In the genomic region with DNA sequence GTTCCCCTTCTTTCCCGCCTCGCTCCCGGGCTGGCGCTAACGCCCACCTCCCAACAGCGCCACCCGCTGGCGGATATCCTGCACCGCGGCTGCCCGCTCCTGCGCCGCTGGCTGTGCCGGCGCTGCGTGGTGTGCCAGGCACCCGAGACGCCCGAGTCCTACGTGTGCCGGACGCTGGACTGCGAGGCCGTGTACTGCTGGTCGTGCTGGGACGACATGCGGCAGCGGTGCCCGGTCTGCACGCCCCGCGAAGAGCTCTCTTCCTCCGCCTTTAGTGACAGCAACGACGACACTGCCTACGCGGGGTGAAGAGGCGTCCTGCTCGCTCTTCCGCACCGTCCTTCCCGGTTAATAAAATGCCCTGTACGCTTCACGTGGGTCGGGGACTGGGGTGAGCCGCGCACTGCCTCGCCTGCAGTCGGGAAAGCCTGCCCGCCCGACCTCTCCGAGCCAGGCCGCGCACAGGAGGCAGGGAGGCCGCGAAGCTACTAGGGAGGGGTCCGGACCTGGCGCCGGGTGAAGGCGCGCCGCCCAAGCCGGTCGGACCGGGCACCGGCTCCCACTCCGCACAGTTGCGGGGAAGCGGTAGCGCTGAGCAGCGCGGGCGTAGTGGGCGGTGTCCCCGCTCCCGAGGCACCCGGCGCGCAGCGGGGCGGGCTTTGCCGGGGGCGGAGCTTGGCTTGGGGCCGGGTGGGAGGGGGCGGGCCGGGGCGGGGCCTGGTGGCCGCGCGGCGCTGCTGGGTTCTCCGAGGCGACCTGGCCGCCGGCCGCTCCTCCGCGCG, we compare ENCODE assay signal across 8 cellular contexts. TPM values are rescaled to one million over a fixed set of nuclear protein-coding genes. Genes with fewer than 3 reads are reported as not detected.
DNase-seq lines count a peak whose midpoint lies in the region; ATAC-seq and TF ChIP-seq lines count a peak whose summit lies in the region.

A gene with protein sequence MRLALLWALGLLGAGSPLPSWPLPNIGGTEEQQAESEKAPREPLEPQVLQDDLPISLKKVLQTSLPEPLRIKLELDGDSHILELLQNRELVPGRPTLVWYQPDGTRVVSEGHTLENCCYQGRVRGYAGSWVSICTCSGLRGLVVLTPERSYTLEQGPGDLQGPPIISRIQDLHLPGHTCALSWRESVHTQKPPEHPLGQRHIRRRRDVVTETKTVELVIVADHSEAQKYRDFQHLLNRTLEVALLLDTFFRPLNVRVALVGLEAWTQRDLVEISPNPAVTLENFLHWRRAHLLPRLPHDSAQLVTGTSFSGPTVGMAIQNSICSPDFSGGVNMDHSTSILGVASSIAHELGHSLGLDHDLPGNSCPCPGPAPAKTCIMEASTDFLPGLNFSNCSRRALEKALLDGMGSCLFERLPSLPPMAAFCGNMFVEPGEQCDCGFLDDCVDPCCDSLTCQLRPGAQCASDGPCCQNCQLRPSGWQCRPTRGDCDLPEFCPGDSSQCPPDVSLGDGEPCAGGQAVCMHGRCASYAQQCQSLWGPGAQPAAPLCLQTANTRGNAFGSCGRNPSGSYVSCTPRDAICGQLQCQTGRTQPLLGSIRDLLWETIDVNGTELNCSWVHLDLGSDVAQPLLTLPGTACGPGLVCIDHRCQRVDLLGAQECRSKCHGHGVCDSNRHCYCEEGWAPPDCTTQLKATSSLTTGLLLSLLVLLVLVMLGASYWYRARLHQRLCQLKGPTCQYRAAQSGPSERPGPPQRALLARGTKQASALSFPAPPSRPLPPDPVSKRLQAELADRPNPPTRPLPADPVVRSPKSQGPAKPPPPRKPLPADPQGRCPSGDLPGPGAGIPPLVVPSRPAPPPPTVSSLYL (plus strand): TSS at position 757 of the 782 bp plus-strand sequence. CDS start 71 bp downstream, outside the sequence.

- H2AFZ ChIP-seq in SK-N-SH (ENCODE audit: low read depth), result peak within 1 kb of the TSS; percentile 81; the same call in 1 of the 2 replicates

- H3K27ac ChIP-seq in SK-N-SH (ENCODE audit: low read depth in 2 of 2, low read length in 1 of 2) (peak within 1 kb of the TSS; percentile 61 to 92), thoracic aorta (peak within 1 kb of the TSS; percentile 83 to 93)

- peak; percentile 40 for TF ChIP-seq RAD21 in SK-N-SH (IDR thresholded peaks at IDR 0.05; ENCODE audit: low read length)

- peak within 1 kb of the TSS; percentile 74 for H3K9ac ChIP-seq in SK-N-SH

- H3K36me3 ChIP-seq in SK-N-SH (replicated peaks in 1 of 2; ENCODE audit: control insufficient read depth in 1 of 2, insufficient read depth in 2 of 2, low read length in 1 of 2) (peaks cover 0 to 13% of the 10 kb centered on the region in 2 experiments), thoracic aorta (peaks cover 4% of the 10 kb centered on the region)

- H3K4me1 ChIP-seq in SK-N-SH (ENCODE audit: control insufficient read depth in 1 of 2, insufficient read depth in 2 of 2, low read depth in 1 of 2, low read length in 1 of 2) (peaks cover 7 to 42% of the 10 kb centered on the region in 2 experiments), thoracic aorta (ENCODE audit: control insufficient read depth in 1 of 2, low read depth in 2 of 2) (peaks cover 9 to 27% of the 10 kb centered on the region in 2 donors)

- no peaks in the 10 kb centered on the region for H4K20me1 ChIP-seq in SK-N-SH (ENCODE audit: insufficient read depth)

- POLR2A ChIA-PET in SK-N-SH (lab: Yijun Ruan, JAX), result interaction anchor here (0.8 to 1.6 kb wide), 6 partner anchors 30 to 122 kb away, joined by 3 to 5 read pairs (median 4); a partner anchor contains a TSS

- CTCF ChIA-PET in SK-N-SH (lab: Yijun Ruan, JAX), result interaction anchor here (0.6 to 26.0 kb wide), 36 partner anchors 9 to 760 kb away, joined by 3 to 573 read pairs (median 4); a partner anchor contains a TSS

- WGBS in SK-N-SH (ENCODE audit: low lambda C conversion rate), result 1% methylated on average over 29 of the region's 99 CpGs

- peaks cover 24% of the 10 kb centered on the region for H3K4me1 Mint-ChIP-seq in activated naive CD4-positive, alpha-beta T cell treated with anti-CD3 and anti-CD28 coated beads, Interleukin-2, amount 50 U/mL, for 24 hours
- peaks cover 27% of the 10 kb centered on the region for H3K4me1 Mint-ChIP-seq in osteocyte (ENCODE audit: unreplicated experiment)

- H3K9me2 ChIP-seq in SK-N-SH, result no peaks in the 10 kb centered on the region

- peaks cover 13% of the 10 kb centered on the region for H3F3A ChIP-seq in SK-N-SH (replicated peaks; ENCODE audit: insufficient read depth)

- TF ChIP-seq EP300 in SK-N-SH (IDR thresholded peaks at IDR 0.05; ENCODE audit: borderline replicate concordance in 1 of 2, low read depth in 1 of 2, low read length in 1 of 2), result no peak

- no peaks in the 10 kb centered on the region for H3K9me3 Mint-ChIP-seq in activated naive CD4-positive, alpha-beta T cell treated with anti-CD3 and anti-CD28 coated beads, Interleukin-2, amount 50 U/mL, for 24 hours
- H3K9me3 Mint-ChIP-seq in osteocyte (ENCODE audit: unreplicated experiment), result no peaks in the 10 kb centered on the region

- peak within 1 kb of the TSS; percentile 84 to 98 for H3K4me3 ChIP-seq in SK-N-SH (ENCODE audit: low read depth in 2 of 2, low read length in 1 of 2)
- H3K4me3 ChIP-seq in thoracic aorta, result peak within 1 kb of the TSS; percentile 92

- H3K27me3 Mint-ChIP-seq in activated naive CD4-positive, alpha-beta T cell treated with anti-CD3 and anti-CD28 coated beads, Interleukin-2, amount 50 U/mL, for 24 hours, result no peaks in the 10 kb centered on the region
- no peaks in the 10 kb centered on the region for H3K27me3 Mint-ChIP-seq in osteocyte (ENCODE audit: unreplicated experiment)

- peak within 1 kb of the TSS; percentile 84 for H3K27ac Mint-ChIP-seq in activated naive CD4-positive, alpha-beta T cell treated with anti-CD3 and anti-CD28 coated beads, Interleukin-2, amount 50 U/mL, for 24 hours
- peak within 1 kb of the TSS; percentile 80 for H3K27ac Mint-ChIP-seq in osteocyte (ENCODE audit: unreplicated experiment)

- H3K36me3 Mint-ChIP-seq in activated naive CD4-positive, alpha-beta T cell treated with anti-CD3 and anti-CD28 coated beads, Interleukin-2, amount 50 U/mL, for 24 hours, result no peaks in the 10 kb centered on the region
- H3K36me3 Mint-ChIP-seq in osteocyte (ENCODE audit: unreplicated experiment), result no peaks in the 10 kb centered on the region

- H3K9me3 ChIP-seq in SK-N-SH, result no peaks in the 10 kb centered on the region
- H3K9me3 ChIP-seq in thoracic aorta, result no peaks in the 10 kb centered on the region

- H3K4me3 Mint-ChIP-seq in activated naive CD4-positive, alpha-beta T cell treated with anti-CD3 and anti-CD28 coated beads, Interleukin-2, amount 50 U/mL, for 24 hours, result peak within 1 kb of the TSS; percentile 87
- peak within 1 kb of the TSS; percentile 81 for H3K4me3 Mint-ChIP-seq in osteocyte (ENCODE audit: unreplicated experiment)

- H3K4me2 ChIP-seq in SK-N-SH, result peak within 1 kb of the TSS; percentile 97

- peak; percentile 55 for ATAC-seq in GM21576 (IDR thresholded peaks at IDR 0.05; ENCODE audit: unreplicated experiment)
- peak; percentile 63 for ATAC-seq in thoracic aorta (ENCODE audit: insufficient number of reproducible peaks, low FRiP score, low read depth)

- TF ChIP-seq CTCF in SK-N-SH (IDR thresholded peaks at IDR 0.05), result peak; percentile 88
- peak; percentile 93 for TF ChIP-seq CTCF in osteocyte (IDR thresholded peaks at IDR 0.05)
- peak; percentile 83 for TF ChIP-seq CTCF in thoracic aorta (IDR thresholded peaks at IDR 0.05)

- no peaks in the 10 kb centered on the region for H3K27me3 ChIP-seq in SK-N-SH (ENCODE audit: insufficient read depth)
- H3K27me3 ChIP-seq in thoracic aorta (replicated peaks; ENCODE audit: insufficient read depth), result no peaks in the 10 kb centered on the region

- DNase-seq in DMS114 treated with DMSO at 0.1 percent for 48 hours (lab: John Stamatoyannopoulos, UW; ENCODE audit: unreplicated experiment) (peak; percentile 73), LHCN-M2 (ENCODE audit: low read depth) (peak; percentile 70), SK-N-SH (peak; percentile 99), glomerular visceral epithelial cell (ENCODE audit: extremely low spot score) (peak; percentile 83), osteocyte (ENCODE audit: extremely low spot score, unreplicated experiment) (peak; percentile 94), thoracic aorta (ENCODE audit: low spot score) (no peak)

- peaks cover 8% of the 10 kb centered on the region; the same call in 1 of the 2 replicates for H3K79me2 ChIP-seq in SK-N-SH (ENCODE audit: insufficient read depth)

TF ChIP-seq in SK-N-SH, 30 proteins besides CTCF, POLR2A, EP300 and RAD21 (continues in another document):
- TF ChIP-seq SIN3A (IDR thresholded peaks at IDR 0.05; ENCODE audit: borderline replicate concordance, low read depth, low read length) (no peak), FOSL2 (IDR thresholded peaks at IDR 0.05; ENCODE audit: borderline replicate concordance, low read depth) (no peak), POLR2AphosphoS5 (IDR thresholded peaks at IDR 0.05; ENCODE audit: low read depth, low read length) (0 out of 2 replicates have a peak, but pooled peaks have one; percentile 21)
- TF ChIP-seq, protein P1, sequence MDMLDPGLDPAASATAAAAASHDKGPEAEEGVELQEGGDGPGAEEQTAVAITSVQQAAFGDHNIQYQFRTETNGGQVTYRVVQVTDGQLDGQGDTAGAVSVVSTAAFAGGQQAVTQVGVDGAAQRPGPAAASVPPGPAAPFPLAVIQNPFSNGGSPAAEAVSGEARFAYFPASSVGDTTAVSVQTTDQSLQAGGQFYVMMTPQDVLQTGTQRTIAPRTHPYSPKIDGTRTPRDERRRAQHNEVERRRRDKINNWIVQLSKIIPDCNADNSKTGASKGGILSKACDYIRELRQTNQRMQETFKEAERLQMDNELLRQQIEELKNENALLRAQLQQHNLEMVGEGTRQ (IDR thresholded peaks at IDR 0.05; ENCODE audit: borderline replicate concordance, low read depth, low read length), result no peak

RNA-seq across cellular contexts. Expression of the gene that starts here (rescaled TPM):
- 82.4 and 86.7 TPM in 2 replicates for total RNA-seq in LHCN-M2 (2014; rRNA removed)
- 55.8 TPM for polyA plus RNA-seq in LHCN-M2 (2012)
- polyA plus RNA-seq in SK-N-SH (2012; rRNA removed), result 60.1 and 64.1 TPM in 2 replicates
- 20.4 and 37.5 TPM in 2 replicates for polyA plus RNA-seq in SK-N-SH (2012; cell fraction: cytosol; rRNA removed)
- 106 and 138 TPM in 2 replicates for polyA plus RNA-seq in SK-N-SH (2012; cell fraction: nucleus; rRNA removed)
- total RNA-seq in osteocyte, result 88.4 and 89.4 TPM in 2 replicates
- 100 to 1,000 TPM; 119 to 144 TPM for total RNA-seq in thoracic aorta
